8 cellular contexts compared by ENCODE assay signal in the genomic region with DNA sequence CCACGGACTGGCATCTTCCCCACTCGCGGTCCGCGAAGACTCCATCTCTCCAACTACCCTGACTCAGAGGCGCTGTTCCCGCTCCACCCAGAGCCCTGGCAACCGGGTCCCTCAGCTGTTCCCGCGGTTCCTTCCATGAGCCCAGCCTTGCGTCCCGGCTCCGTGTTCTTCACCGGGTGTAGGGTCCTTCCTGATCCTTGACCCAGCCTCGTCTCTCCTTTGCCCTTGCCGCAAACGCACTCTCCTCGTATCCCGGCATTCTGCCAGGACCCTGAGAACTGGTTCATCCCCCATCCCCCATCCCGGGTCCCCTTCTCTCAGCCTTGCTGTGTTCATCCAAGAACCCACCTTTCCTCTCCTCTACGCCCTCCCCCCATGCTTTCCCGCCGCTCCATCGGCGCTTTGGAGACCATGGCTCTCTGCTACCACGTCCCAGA. TPM values are rescaled to one million over a fixed set of nuclear protein-coding genes. Genes with fewer than 3 reads are reported as not detected.
DNase-seq lines count a peak whose midpoint lies in the region; ATAC-seq and TF ChIP-seq lines count a peak whose summit lies in the region.

No MANE protein-coding gene starts in this region.

- H3K36me3 ChIP-seq in neuron (ENCODE audit: insufficient read depth, low read length) (peaks cover 3% of the 10 kb centered on the region), body of pancreas (replicated peaks in 1 of 2; ENCODE audit: insufficient read depth in 1 of 2, low read depth in 2 of 2) (peaks cover 0 to 1% of the 10 kb centered on the region in 2 donors)

- H3K27me3 ChIP-seq in neuron (ENCODE audit: insufficient read depth, low read length) (peaks cover 42% of the 10 kb centered on the region), body of pancreas (peaks cover 0 to 68% of the 10 kb centered on the region in 2 donors)

- DNase-seq in EL (peak; percentile 45), NB4 (ENCODE audit: low read depth) (peak; percentile 62), sciatic nerve (ENCODE audit: low spot score) (no peak), body of pancreas (no peak), C1 segment of cervical spinal cord (lab: John Stamatoyannopoulos, UW) (no peak)
- DNase-seq in central memory CD8-positive, alpha-beta T cell (ENCODE audit: low spot score in 2 of 2), result no peak
- DNase-seq in activated naive CD4-positive, alpha-beta T cell treated with anti-CD3 and anti-CD28 coated beads, Interleukin-2, amount 50 U/mL, for 16 hours, result no peak

- intact Hi-C loops in sciatic nerve (cut with DNase I) (no loop called here), body of pancreas (cut with DNase I) (no loop called here)

- H3K4me1 Mint-ChIP-seq in central memory CD8-positive, alpha-beta T cell, result peaks cover 58% of the 10 kb centered on the region

- ATAC-seq in central memory CD8-positive, alpha-beta T cell (replicated peaks; ENCODE audit: extremely low read depth, poor library complexity, severe bottlenecking), result no peak
- ATAC-seq in sciatic nerve (no peak), body of pancreas (no peak)

- H3K9me3 Mint-ChIP-seq in central memory CD8-positive, alpha-beta T cell, result no peaks in the 10 kb centered on the region

- 1 to 3% methylated on average over 26 of the region's 26 CpGs for WGBS in body of pancreas, 2 donors

- peaks cover 23% of the 10 kb centered on the region for H3K36me3 Mint-ChIP-seq in central memory CD8-positive, alpha-beta T cell (ENCODE audit: insufficient read depth)

- peaks cover 5% of the 10 kb centered on the region for H3K9me3 ChIP-seq in neuron (ENCODE audit: low read length)
- no peaks in the 10 kb centered on the region for H3K9me3 ChIP-seq in body of pancreas

- no peak overlapping the region for H3K27ac ChIP-seq in body of pancreas

- no peak for TF ChIP-seq POLR2A in NB4 (IDR thresholded peaks at IDR 0.05; ENCODE audit: extremely low read depth, insufficient read length)
- TF ChIP-seq POLR2A in body of pancreas (IDR thresholded peaks at IDR 0.05), result no peak

- no peak overlapping the region for H2AFZ ChIP-seq in neuron (ENCODE audit: low read depth, low read length)

- H3K27me3 Mint-ChIP-seq in central memory CD8-positive, alpha-beta T cell, result peaks cover 62% of the 10 kb centered on the region

- H3K4me3 Mint-ChIP-seq in central memory CD8-positive, alpha-beta T cell, result peak overlapping the region; percentile 87

- TF ChIP-seq CTCF in NB4 (IDR thresholded peaks at IDR 0.05; ENCODE audit: low read depth, low read length) (no peak), body of pancreas (IDR thresholded peaks at IDR 0.05) (no peak)

- peaks cover 30% of the 10 kb centered on the region for H3K4me1 ChIP-seq in neuron (ENCODE audit: insufficient read depth, low read length)
- peaks cover 68% of the 10 kb centered on the region for H3K4me1 ChIP-seq in body of pancreas

- H3K4me3 ChIP-seq in NB4 (ENCODE audit: low read depth, low read length) (no peak overlapping the region), neuron (ENCODE audit: low read length) (peak overlapping the region; percentile 50), body of pancreas (no peak overlapping the region)

- peak overlapping the region; percentile 92 for H3K27ac Mint-ChIP-seq in central memory CD8-positive, alpha-beta T cell (ENCODE audit: low read depth)

RNA-seq across cellular contexts. Expression of a gene that starts 0.7 kb away (rescaled TPM):
- 1.6 TPM for total RNA-seq in sciatic nerve
- total RNA-seq in body of pancreas, result under 1 TPM in 1 of 2 donors, not detected in 1; 0.33 TPM

RNA-seq across cellular contexts. Expression of a gene that starts 3.7 kb away (rescaled TPM):
- total RNA-seq in sciatic nerve, result not detected
- total RNA-seq in body of pancreas, result under 1 TPM in 1 of 2 donors, not detected in 1; 0.26 TPM

RNA-seq across cellular contexts. Expression of a gene that starts 19.2 kb away (rescaled TPM):
- total RNA-seq in sciatic nerve, result 5.7 TPM
- 1 to 10 TPM; 2.3 to 4.6 TPM for total RNA-seq in body of pancreas

RNA-seq across cellular contexts. Expression of a gene that starts 19.5 kb away (rescaled TPM):
- total RNA-seq in sciatic nerve, result 30.7 TPM
- total RNA-seq in body of pancreas, result 10 to 100 TPM in 1 of 2 donors, 1 to 10 TPM in 1; 7.3 to 68.9 TPM

RNA-seq across cellular contexts. Expression of a gene that starts 25.4 kb away (rescaled TPM):
- 15.2 TPM for total RNA-seq in sciatic nerve
- total RNA-seq in body of pancreas, result 10 to 100 TPM; 11.2 to 16.8 TPM

Comparison
In these comparisons a context has a peak if more than half of its experiments do, and no peak if none do; other contexts are left out.
1. DNase-seq: peak in EL (single experiment) and NB4 (single experiment); none in central memory CD8-positive, alpha-beta T cell (0 of 2), sciatic nerve (single experiment), body of pancreas (0 of 4), activated naive CD4-positive, alpha-beta T cell treated with anti-CD3 and anti-CD28 coated beads, Interleukin-2, amount 50 U/mL, for 16 hours (single experiment) and C1 segment of cervical spinal cord (0 of 14).